In genomic region chr2:168641636-168642035, GRCh38 we compare ENCODE assay signal across 17 cellular contexts.
"Had no signal": no experiment of that assay in that cellular context is flagged by ENCODE, and none has a peak within 500 bp of the region (broad histone marks: within the 10 kb centered on the region; RNA-seq: fewer than 3 reads in every experiment).

No MANE protein-coding gene starts in this region.

- H3K4me2 ChIP-seq: KMS-11 had no signal

- H3K4me3 ChIP-seq: body of pancreas had no signal

- H3K4me1 ChIP-seq: body of pancreas had no signal

- ATAC-seq: activated CD4-positive, CD25-positive, alpha-beta regulatory T cell treated with anti-CD3 and anti-CD28 coated beads, Interleukin-2, amount 50 U/mL, for 24 hours; activated CD8-positive, alpha-beta T cell treated with anti-CD3 and anti-CD28 coated beads for 36 hours; activated T-cell treated with anti-CD3 and anti-CD28 coated beads, Interleukin-2, amount 50 U/mL, for 72 hours; body of pancreas had no signal

- H3K9me3 ChIP-seq: body of pancreas had no signal

- H3K9ac ChIP-seq: KMS-11 had no signal

- H3K27me3 ChIP-seq: body of pancreas had no signal

- H3K27ac ChIP-seq: body of pancreas, KMS-11 had no signal

- DNase-seq: activated CD4-positive, alpha-beta T cell treated with anti-CD3 and anti-CD28 coated beads for 4 hours; activated CD8-positive, alpha-beta memory T cell treated with anti-CD3 and anti-CD28 coated beads, Interleukin-2, amount 50 U/mL, for 4 hours; activated CD8-positive, alpha-beta T cell treated with anti-CD3 and anti-CD28 coated beads for 36 hours; activated gamma-delta T cell treated with Interleukin-2 at 50 U/mL for 16 hours; activated naive CD4-positive, alpha-beta T cell treated with anti-CD3 and anti-CD28 coated beads, Interleukin-2, amount 10 ng/mL, durations not matched to agents 7 days and 5 days; activated naive CD8-positive, alpha-beta T cell treated with anti-CD3 and anti-CD28 coated beads for 36 hours; activated T-cell treated with anti-CD3 and anti-CD28 coated beads, Interleukin-2, amount 50 U/mL, for 72 hours; aorta; body of pancreas; NCI-H1092; NCI-H1417; NCI-H1930; NCI-H345; NCI-H510A; NCI-H82 had no signal
